Comparison of ENCODE assay signal across 1 cellular context in genomic region chr11:17384002-17384511, GRCh38.
TF ChIP-seq lines count a peak whose summit lies in the region.

No MANE protein-coding gene starts in this region.

TF ChIP-seq in K562, 482 proteins besides CTCF, POLR2A, EP300 and RAD21:
- no peak for TF ChIP-seq ZNF444 (CRISPR knock-in tag; IDR thresholded peaks at IDR 0.05)
- TF ChIP-seq L3MBTL2 (IDR thresholded peaks at IDR 0.05), result 0 out of 2 replicates have a peak, but pooled peaks have one; percentile 37
- peak; percentile 73 for TF ChIP-seq CTCFL (IDR thresholded peaks at IDR 0.05; ENCODE audit: borderline replicate concordance, insufficient read depth, low read depth, low read length, poor library complexity, severe bottlenecking)
- peak; percentile 87; the same call in 1 of the 2 replicates for TF ChIP-seq XRCC5 (IDR thresholded peaks at IDR 0.05; ENCODE audit: low read depth, low read length)
- TF ChIP-seq ILF3 (IDR thresholded peaks at IDR 0.05; ENCODE audit: borderline replicate concordance), result no peak
- peak; percentile 53; the same call in 1 of the 2 replicates for TF ChIP-seq CBFB (CRISPR knock-in tag; IDR thresholded peaks at IDR 0.05)
- TF ChIP-seq EHMT2 (IDR thresholded peaks at IDR 0.05), result no peak
- TF ChIP-seq ETV5 (CRISPR knock-in tag; IDR thresholded peaks at IDR 0.05; ENCODE audit: low read depth), result no peak
- no peak for TF ChIP-seq SIN3B (IDR thresholded peaks at IDR 0.05; ENCODE audit: low read depth)
- no peak for TF ChIP-seq YBX1 (IDR thresholded peaks at IDR 0.05)
- peak; percentile 62; the same call in 1 of the 2 replicates for TF ChIP-seq ARID2 (IDR thresholded peaks at IDR 0.05)
- TF ChIP-seq SMC3 (conservative IDR thresholded peaks at IDR 0.05; ENCODE audit: insufficient read depth, low read depth, low read length), result peak; percentile 83
- no peak for TF ChIP-seq MYNN (IDR thresholded peaks at IDR 0.05)
- TF ChIP-seq MYNN (CRISPR knock-in tag; IDR thresholded peaks at IDR 0.05), result no peak
- no peak for TF ChIP-seq SMARCC2 (IDR thresholded peaks at IDR 0.05; ENCODE audit: low read depth)
- TF ChIP-seq HDGF (IDR thresholded peaks at IDR 0.05), result no peak
- 0 out of 2 replicates have a peak, but pooled peaks have one; percentile 33 for TF ChIP-seq ZNF12 (CRISPR knock-in tag; IDR thresholded peaks at IDR 0.05)
- 0 out of 2 replicates have a peak, but pooled peaks have one; percentile 32 for TF ChIP-seq ZNF24 (IDR thresholded peaks at IDR 0.05)
- no peak for TF ChIP-seq ZNF354B (CRISPR knock-in tag; IDR thresholded peaks at IDR 0.05)
- no peak for TF ChIP-seq NCOR1 (IDR thresholded peaks at IDR 0.05)
- no peak for TF ChIP-seq HBP1 (CRISPR knock-in tag; IDR thresholded peaks at IDR 0.05)
- TF ChIP-seq STAG1 (CRISPR knock-in tag; IDR thresholded peaks at IDR 0.05; ENCODE audit: borderline replicate concordance), result 0 out of 2 replicates have a peak, but pooled peaks have one; percentile 35
- peak; percentile 43; the same call in 1 of the 2 replicates for TF ChIP-seq DEAF1 (CRISPR knock-in tag; IDR thresholded peaks at IDR 0.05)
